Comparison of ENCODE assay signal across 8 cellular contexts in the genomic region with DNA sequence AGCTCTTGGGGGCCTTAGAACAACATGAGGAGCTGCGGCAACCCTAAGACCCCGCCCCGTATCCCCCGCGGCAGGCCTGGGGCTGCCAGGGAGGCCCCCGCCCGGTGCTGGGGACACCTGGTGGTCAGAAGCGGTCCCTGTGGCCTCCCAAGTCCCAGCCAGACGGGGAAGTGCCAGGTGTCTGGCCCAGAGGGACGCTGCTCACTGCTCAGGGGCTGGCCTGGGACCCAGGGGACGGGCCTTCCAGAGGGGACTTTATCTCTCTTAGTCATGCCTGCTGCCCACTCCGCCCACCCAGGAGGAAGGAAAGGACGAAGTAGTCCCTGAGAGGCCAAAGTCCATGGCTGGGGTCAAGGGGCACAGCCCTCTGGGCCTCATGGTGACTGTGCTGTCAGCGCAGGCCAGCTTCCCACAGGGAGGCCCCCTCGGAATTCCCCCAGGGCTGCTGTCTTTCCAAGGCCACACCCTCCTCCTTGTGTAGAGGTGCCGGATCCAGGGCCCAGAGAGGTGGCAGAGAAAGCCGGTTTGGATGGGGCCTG. TPM values are rescaled to one million over a fixed set of nuclear protein-coding genes. Genes with fewer than 3 reads are reported as not detected.
A peak's percentile ranks its signal among the peaks of the same experiment; 100 is the strongest.
DNase-seq lines count a peak whose midpoint lies in the region; ATAC-seq and TF ChIP-seq lines count a peak whose summit lies in the region.

No MANE protein-coding gene starts in this region.

- H3K27me3 ChIP-seq in SU-DHL-6 (ENCODE audit: low read length) = no peaks in the 10 kb centered on the region
- H3K27me3 ChIP-seq in MG63 = no peaks in the 10 kb centered on the region

- H3K27ac ChIP-seq in SU-DHL-6 (ENCODE audit: low read depth, low read length) = no peak overlapping the region

- ATAC-seq in HG03354 (IDR thresholded peaks at IDR 0.05; ENCODE audit: poor library complexity, severe bottlenecking, unreplicated experiment) = no peak
- no peak for ATAC-seq in HG02798 (IDR thresholded peaks at IDR 0.05; ENCODE audit: poor library complexity, unreplicated experiment)

- H4K20me1 ChIP-seq in SU-DHL-6 (ENCODE audit: low read depth, low read length) = no peaks in the 10 kb centered on the region

- H3K36me3 ChIP-seq in SU-DHL-6 (ENCODE audit: low read length) = no peaks in the 10 kb centered on the region
- H3K36me3 ChIP-seq in MG63 = no peaks in the 10 kb centered on the region

- H3K9ac ChIP-seq in SU-DHL-6 (ENCODE audit: low read length) = no peak overlapping the region

- no peaks in the 10 kb centered on the region for H3K79me2 ChIP-seq in SU-DHL-6 (ENCODE audit: insufficient read depth, low read length)

- H3K9me3 ChIP-seq in SU-DHL-6 (ENCODE audit: insufficient read depth, low read length) (no peaks in the 10 kb centered on the region), MG63 (no peaks in the 10 kb centered on the region)

- no peak for DNase-seq in AG09309 (ENCODE audit: low read depth)
- no peak for DNase-seq in GM12864 (ENCODE audit: low read depth)
- DNase-seq in kidney tubule cell (ENCODE audit: low spot score) = peak; percentile 11
- no peak for DNase-seq in MG63
- no peak for DNase-seq in mucosa of gallbladder (ENCODE audit: low spot score)

- peak; percentile 42 for TF ChIP-seq CTCF in AG09309 (IDR thresholded peaks at IDR 0.05; ENCODE audit: control insufficient read depth, insufficient read depth, low read depth, low read length, missing control alignments)
- TF ChIP-seq CTCF in GM12864 (IDR thresholded peaks at IDR 0.05; ENCODE audit: low read depth, low read length, missing control alignments) = peak; percentile 38
- peak; percentile 24 for TF ChIP-seq CTCF in SU-DHL-6 (IDR thresholded peaks at IDR 0.05; ENCODE audit: insufficient read depth, low read length, poor library complexity, severe bottlenecking)

- H2AFZ ChIP-seq in SU-DHL-6 (ENCODE audit: low read depth, low read length, severe bottlenecking) = no peak overlapping the region

- no peak overlapping the region for H3K4me3 ChIP-seq in AG09309 (ENCODE audit: control insufficient read depth, low read depth, low read length)
- no peak overlapping the region for H3K4me3 ChIP-seq in GM12864 (ENCODE audit: low read depth, low read length)
- H3K4me3 ChIP-seq in SU-DHL-6 (ENCODE audit: insufficient read depth, low read length, poor library complexity, severe bottlenecking) = no peak overlapping the region
- H3K4me3 ChIP-seq in MG63 = no peak overlapping the region

- H3K9me2 ChIP-seq in SU-DHL-6 (replicated peaks; ENCODE audit: insufficient read depth, low read length) = no peaks in the 10 kb centered on the region

- no peak overlapping the region for H3K4me2 ChIP-seq in SU-DHL-6 (ENCODE audit: low read depth, low read length, poor library complexity, severe bottlenecking)

- H3F3A ChIP-seq in SU-DHL-6 (ENCODE audit: insufficient read depth) = no peaks in the 10 kb centered on the region

RNA-seq across cellular contexts. Expression of a gene that starts 31.0 kb away (rescaled TPM):
- total RNA-seq in MG63 (2014; rRNA removed; shearing (Covaris generic); ENCODE audit: low replicate concordance) = 0.15 and 1.3 TPM in 2 replicates
- total RNA-seq in mucosa of gallbladder = 20.3 TPM

RNA-seq across cellular contexts. Expression of a gene that starts 39.5 kb away (rescaled TPM):
- total RNA-seq in MG63 (2014; rRNA removed; shearing (Covaris generic); ENCODE audit: low replicate concordance) = 2.5 and 7.4 TPM in 2 replicates
- total RNA-seq in mucosa of gallbladder = 50.9 TPM
